2 cellular contexts compared by ENCODE assay signal in genomic region chr2:218476676-218477075, GRCh38.
TF ChIP-seq lines count a peak whose summit lies in the region.

No MANE protein-coding gene starts in this region.

TF ChIP-seq in SK-N-SH treated with all-trans-retinoic acid at 6 μM for 48 hours, 23 proteins besides CTCF, POLR2A, EP300 and RAD21 (continued from another document):
- TF ChIP-seq POU6F1 (CRISPR knock-in tag; IDR thresholded peaks at IDR 0.05; ENCODE audit: borderline replicate concordance, low read depth): no peak

TF ChIP-seq in SK-N-SH, 30 proteins besides CTCF, POLR2A, EP300 and RAD21 (continued from another document):
- no peak for TF ChIP-seq SIN3A (IDR thresholded peaks at IDR 0.05; ENCODE audit: borderline replicate concordance, low read depth, low read length)
- TF ChIP-seq FOXJ3 (CRISPR knock-in tag; IDR thresholded peaks at IDR 0.05): no peak
- TF ChIP-seq FOSL2 (IDR thresholded peaks at IDR 0.05; ENCODE audit: borderline replicate concordance, low read depth): no peak
- TF ChIP-seq, protein P1, sequence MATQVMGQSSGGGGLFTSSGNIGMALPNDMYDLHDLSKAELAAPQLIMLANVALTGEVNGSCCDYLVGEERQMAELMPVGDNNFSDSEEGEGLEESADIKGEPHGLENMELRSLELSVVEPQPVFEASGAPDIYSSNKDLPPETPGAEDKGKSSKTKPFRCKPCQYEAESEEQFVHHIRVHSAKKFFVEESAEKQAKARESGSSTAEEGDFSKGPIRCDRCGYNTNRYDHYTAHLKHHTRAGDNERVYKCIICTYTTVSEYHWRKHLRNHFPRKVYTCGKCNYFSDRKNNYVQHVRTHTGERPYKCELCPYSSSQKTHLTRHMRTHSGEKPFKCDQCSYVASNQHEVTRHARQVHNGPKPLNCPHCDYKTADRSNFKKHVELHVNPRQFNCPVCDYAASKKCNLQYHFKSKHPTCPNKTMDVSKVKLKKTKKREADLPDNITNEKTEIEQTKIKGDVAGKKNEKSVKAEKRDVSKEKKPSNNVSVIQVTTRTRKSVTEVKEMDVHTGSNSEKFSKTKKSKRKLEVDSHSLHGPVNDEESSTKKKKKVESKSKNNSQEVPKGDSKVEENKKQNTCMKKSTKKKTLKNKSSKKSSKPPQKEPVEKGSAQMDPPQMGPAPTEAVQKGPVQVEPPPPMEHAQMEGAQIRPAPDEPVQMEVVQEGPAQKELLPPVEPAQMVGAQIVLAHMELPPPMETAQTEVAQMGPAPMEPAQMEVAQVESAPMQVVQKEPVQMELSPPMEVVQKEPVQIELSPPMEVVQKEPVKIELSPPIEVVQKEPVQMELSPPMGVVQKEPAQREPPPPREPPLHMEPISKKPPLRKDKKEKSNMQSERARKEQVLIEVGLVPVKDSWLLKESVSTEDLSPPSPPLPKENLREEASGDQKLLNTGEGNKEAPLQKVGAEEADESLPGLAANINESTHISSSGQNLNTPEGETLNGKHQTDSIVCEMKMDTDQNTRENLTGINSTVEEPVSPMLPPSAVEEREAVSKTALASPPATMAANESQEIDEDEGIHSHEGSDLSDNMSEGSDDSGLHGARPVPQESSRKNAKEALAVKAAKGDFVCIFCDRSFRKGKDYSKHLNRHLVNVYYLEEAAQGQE (IDR thresholded peaks at IDR 0.05; ENCODE audit: low read depth, low read length): no peak
- TF ChIP-seq MEF2A (IDR thresholded peaks at IDR 0.05; ENCODE audit: borderline replicate concordance, low read depth): no peak
- no peak for TF ChIP-seq USF1 (IDR thresholded peaks at IDR 0.05; ENCODE audit: borderline replicate concordance, low read depth)
- no peak for TF ChIP-seq RFX5 (IDR thresholded peaks at IDR 0.05; ENCODE audit: low read length)
- TF ChIP-seq CHD2 (IDR thresholded peaks at IDR 0.05; ENCODE audit: low read length, partially characterized antibody): no peak
- no peak for TF ChIP-seq MXI1 (IDR thresholded peaks at IDR 0.05; ENCODE audit: low read depth, low read length)
- no peak for TF ChIP-seq TAF1 (IDR thresholded peaks at IDR 0.05; ENCODE audit: borderline replicate concordance, low read depth, low read length)
- TF ChIP-seq GATA2 (CRISPR knock-in tag; IDR thresholded peaks at IDR 0.05): no peak
- no peak for TF ChIP-seq RCOR1 (IDR thresholded peaks at IDR 0.05; ENCODE audit: low read length)
- TF ChIP-seq RXRA (IDR thresholded peaks at IDR 0.05; ENCODE audit: borderline replicate concordance, low read depth): no peak
- no peak for TF ChIP-seq POLR2AphosphoS5 (IDR thresholded peaks at IDR 0.05; ENCODE audit: low read depth, low read length)
